In genomic region chr7:46681865-46682503, GRCh38 we compare ENCODE assay signal across 1 cellular context.
TF ChIP-seq lines count a peak whose summit lies in the region.

No MANE protein-coding gene starts in this region.

TF ChIP-seq in HCT116, 20 proteins besides CTCF, POLR2A, EP300 and RAD21 (continued from another document):
- no peak for TF ChIP-seq REST (IDR thresholded peaks at IDR 0.05; ENCODE audit: low read depth)
